21 cellular contexts compared by ENCODE assay signal in genomic region chr1:98406346-98407088, GRCh38.
DNase-seq lines count a peak whose midpoint lies in the region; TF ChIP-seq lines count a peak whose summit lies in the region.
"Had no signal": no experiment of that assay in that cellular context is flagged by ENCODE, and none has a peak within 500 bp of the region (broad histone marks: within the 10 kb centered on the region; RNA-seq: fewer than 3 reads in every experiment).

No MANE protein-coding gene starts in this region.

- peak overlapping the region; percentile 17 for H3K9ac ChIP-seq in skeletal muscle satellite cell (ENCODE audit: low read depth, low read length)
- H3K9ac ChIP-seq in mesendoderm (ENCODE audit: low read length): no peak overlapping the region

- H3K9me3 ChIP-seq in WERI-Rb-1 (ENCODE audit: severe bottlenecking): no peaks in the 10 kb centered on the region
- no peaks in the 10 kb centered on the region for H3K9me3 ChIP-seq in skeletal muscle satellite cell (replicated peaks; ENCODE audit: low read length)
- H3K9me3 ChIP-seq: gastrocnemius medialis had no signal

- H3K27me3 ChIP-seq in WERI-Rb-1 (ENCODE audit: insufficient read depth, low read depth, severe bottlenecking): no peaks in the 10 kb centered on the region
- H3K27me3 ChIP-seq in skeletal muscle satellite cell (ENCODE audit: control insufficient read depth, insufficient read depth, low read length): no peaks in the 10 kb centered on the region
- no peaks in the 10 kb centered on the region for H3K27me3 ChIP-seq in mesendoderm (ENCODE audit: insufficient read depth, low read length, poor library complexity)
- H3K27me3 ChIP-seq: gastrocnemius medialis had no signal

- H3K36me3 Mint-ChIP-seq in activated CD4-positive, alpha-beta memory T cell treated with anti-CD3 and anti-CD28 coated beads, Interleukin-2, amount 10 ng/mL, durations not matched to agents 7 days and 5 days (ENCODE audit: low read depth): no peaks in the 10 kb centered on the region
- H3K36me3 Mint-ChIP-seq in activated CD4-positive, alpha-beta memory T cell treated with anti-CD3 and anti-CD28 coated beads for 36 hours: no peaks in the 10 kb centered on the region
- H3K36me3 Mint-ChIP-seq: activated naive CD8-positive, alpha-beta T cell; memory B cell; naive thymus-derived CD4-positive, alpha-beta T cell had no signal

- POLR2A ChIA-PET in activated CD4-positive, alpha-beta memory T cell treated with anti-CD3 and anti-CD28 coated beads, Interleukin-2, amount 10 ng/mL, durations not matched to agents 7 days and 5 days (lab: Charles Lee): interaction anchor here (1.0 to 2.0 kb wide), 4 partner anchors 9 to 486 kb away, joined by 3 to 10 read pairs (median 4); partner anchors contain the start of gene DPYD
- POLR2A ChIA-PET in activated CD4-positive, alpha-beta memory T cell treated with anti-CD3 and anti-CD28 coated beads for 36 hours (lab: Charles Lee): no interaction called here

- H2BK15ac ChIP-seq in mesendoderm (replicated peaks; ENCODE audit: low read depth): no peak overlapping the region

- no peak overlapping the region for H3K23ac ChIP-seq in mesendoderm (ENCODE audit: low read length)

- H3K18ac ChIP-seq in mesendoderm (ENCODE audit: low read length): no peak overlapping the region

- no peaks in the 10 kb centered on the region for H3K79me2 ChIP-seq in mesendoderm (ENCODE audit: control insufficient read depth, insufficient read depth, low read length)

- H2AK5ac ChIP-seq in mesendoderm (ENCODE audit: low read length): no peak overlapping the region

- peaks cover 16% of the 10 kb centered on the region for H3K4me1 ChIP-seq in skeletal muscle satellite cell (ENCODE audit: control insufficient read depth, insufficient read depth, low read length)
- no peaks in the 10 kb centered on the region for H3K4me1 ChIP-seq in mesendoderm (ENCODE audit: control insufficient read depth, low read depth, low read length)

- H3K4me1 Mint-ChIP-seq in activated CD4-positive, alpha-beta memory T cell treated with anti-CD3 and anti-CD28 coated beads, Interleukin-2, amount 10 ng/mL, durations not matched to agents 7 days and 5 days: peaks cover 49% of the 10 kb centered on the region
- H3K4me1 Mint-ChIP-seq in activated CD4-positive, alpha-beta memory T cell treated with anti-CD3 and anti-CD28 coated beads for 36 hours (ENCODE audit: low read depth): peaks cover 8% of the 10 kb centered on the region
- H3K4me1 Mint-ChIP-seq: H9, memory B cell had no signal

- intact Hi-C loops in activated CD4-positive, alpha-beta memory T cell treated with anti-CD3 and anti-CD28 coated beads for 36 hours (cut with micrococcal nuclease): no loop called here
- intact Hi-C loops in posterior vena cava (cut with DNase I): no loop called here

- no peak overlapping the region for H2BK120ac ChIP-seq in mesendoderm (ENCODE audit: low read depth, low read length)

- WGBS in mesendoderm (ENCODE audit: extremely low coverage, insufficient coverage, low lambda C conversion rate): no CpG with 5 or more reads among the region's 1 CpG

- no peak overlapping the region for H4K5ac ChIP-seq in mesendoderm (ENCODE audit: low read length)

- no peaks in the 10 kb centered on the region for H3K27me3 Mint-ChIP-seq in activated CD4-positive, alpha-beta memory T cell treated with anti-CD3 and anti-CD28 coated beads, Interleukin-2, amount 10 ng/mL, durations not matched to agents 7 days and 5 days
- no peaks in the 10 kb centered on the region for H3K27me3 Mint-ChIP-seq in activated CD4-positive, alpha-beta memory T cell treated with anti-CD3 and anti-CD28 coated beads for 36 hours
- H3K27me3 Mint-ChIP-seq: activated naive CD8-positive, alpha-beta T cell; memory B cell; naive thymus-derived CD4-positive, alpha-beta T cell had no signal

- no peak for DNase-seq in activated CD4-positive, alpha-beta memory T cell treated with anti-CD3 and anti-CD28 coated beads, Interleukin-2, amount 10 ng/mL, durations not matched to agents 7 days and 5 days
- DNase-seq in activated CD4-positive, alpha-beta memory T cell treated with anti-CD3 and anti-CD28 coated beads for 36 hours: no peak
- peak; percentile 16 to 66 for DNase-seq in NCI-H524 (lab: John Stamatoyannopoulos, UW)
- DNase-seq in WERI-Rb-1: no peak
- DNase-seq in posterior vena cava (ENCODE audit: low spot score): no peak
- no peak for DNase-seq in mesendoderm
- DNase-seq in AG20443 (ENCODE audit: low spot score): no peak
- DNase-seq: C1 segment of cervical spinal cord; gastrocnemius medialis; H9; kidney glomerular epithelial cell; MV-4-11; naive thymus-derived CD4-positive, alpha-beta T cell; NCI-H2029; NCI-H510A; posterior cingulate gyrus; SHP77 treated with DMSO at 0.1 percent for 48 hours; stimulated activated CD4-positive, alpha-beta T cell treated with anti-CD3 and anti-CD28 coated beads, Interleukin-2, amount 100 ng/mL, for 48 hours had no signal

- H3K4me3 ChIP-seq in WERI-Rb-1 (ENCODE audit: low read depth, low read length) (no peak overlapping the region), skeletal muscle satellite cell (ENCODE audit: low read length) (no peak overlapping the region), mesendoderm (ENCODE audit: low read length) (no peak overlapping the region)
- H3K4me3 ChIP-seq: gastrocnemius medialis had no signal

- H3K56ac ChIP-seq in mesendoderm (ENCODE audit: low read length): no peak overlapping the region

- CTCF ChIA-PET in activated CD4-positive, alpha-beta memory T cell treated with anti-CD3 and anti-CD28 coated beads, Interleukin-2, amount 10 ng/mL, durations not matched to agents 7 days and 5 days (lab: Charles Lee): interaction anchor here (1.2 to 2.2 kb wide), 2 partner anchors 19 to 46 kb away, joined by 3 to 8 read pairs; no protein-coding TSS in a partner anchor
- CTCF ChIA-PET in activated CD4-positive, alpha-beta memory T cell treated with anti-CD3 and anti-CD28 coated beads for 36 hours (lab: Charles Lee): no interaction called here

- no peak overlapping the region for H3K4ac ChIP-seq in mesendoderm (ENCODE audit: low read depth, low read length)

- TF ChIP-seq CTCF in WERI-Rb-1 (IDR thresholded peaks at IDR 0.05; ENCODE audit: low read depth, low read length): no peak

- H3K9me3 Mint-ChIP-seq in activated CD4-positive, alpha-beta memory T cell treated with anti-CD3 and anti-CD28 coated beads, Interleukin-2, amount 10 ng/mL, durations not matched to agents 7 days and 5 days: no peaks in the 10 kb centered on the region
- no peaks in the 10 kb centered on the region for H3K9me3 Mint-ChIP-seq in activated CD4-positive, alpha-beta memory T cell treated with anti-CD3 and anti-CD28 coated beads for 36 hours
- H3K9me3 Mint-ChIP-seq: H9, memory B cell had no signal

- no peak overlapping the region for H3K4me3 Mint-ChIP-seq in activated CD4-positive, alpha-beta memory T cell treated with anti-CD3 and anti-CD28 coated beads, Interleukin-2, amount 10 ng/mL, durations not matched to agents 7 days and 5 days
- H3K4me3 Mint-ChIP-seq in activated CD4-positive, alpha-beta memory T cell treated with anti-CD3 and anti-CD28 coated beads for 36 hours: no peak overlapping the region
- H3K4me3 Mint-ChIP-seq: activated naive CD8-positive, alpha-beta T cell; H9; memory B cell had no signal

- H3K4me2 ChIP-seq in skeletal muscle satellite cell (ENCODE audit: low read length) (no peak overlapping the region), mesendoderm (ENCODE audit: low read length) (no peak overlapping the region)

- H3K36me3 ChIP-seq in WERI-Rb-1 (no peaks in the 10 kb centered on the region), skeletal muscle satellite cell (ENCODE audit: insufficient read depth, low read length) (no peaks in the 10 kb centered on the region), mesendoderm (ENCODE audit: control insufficient read depth, insufficient read depth, low read length) (no peaks in the 10 kb centered on the region)
- H3K36me3 ChIP-seq: gastrocnemius medialis had no signal

- peak overlapping the region; percentile 38 for H3K27ac ChIP-seq in WERI-Rb-1
- no peak overlapping the region for H3K27ac ChIP-seq in mesendoderm (ENCODE audit: low read depth, low read length)
- H3K27ac ChIP-seq: gastrocnemius medialis had no signal

- no peak overlapping the region for H2BK5ac ChIP-seq in mesendoderm (ENCODE audit: low read length)

- peak overlapping the region; percentile 23 for H3K27ac Mint-ChIP-seq in activated CD4-positive, alpha-beta memory T cell treated with anti-CD3 and anti-CD28 coated beads, Interleukin-2, amount 10 ng/mL, durations not matched to agents 7 days and 5 days
- H3K27ac Mint-ChIP-seq in activated CD4-positive, alpha-beta memory T cell treated with anti-CD3 and anti-CD28 coated beads for 36 hours: no peak overlapping the region
- H3K27ac Mint-ChIP-seq: activated naive CD8-positive, alpha-beta T cell; H9; memory B cell had no signal

- no peak overlapping the region for H4K8ac ChIP-seq in mesendoderm (ENCODE audit: low read depth, low read length)

- H3K79me1 ChIP-seq in mesendoderm (ENCODE audit: low read length): no peaks in the 10 kb centered on the region

Comparison
In these comparisons a context has a peak if more than half of its experiments do, and no peak if none do; other contexts are left out.
1. DNase-seq: peak in NCI-H524 (2 of 2); none in activated CD4-positive, alpha-beta memory T cell treated with anti-CD3 and anti-CD28 coated beads, Interleukin-2, amount 10 ng/mL, durations not matched to agents 7 days and 5 days (single experiment), activated CD4-positive, alpha-beta memory T cell treated with anti-CD3 and anti-CD28 coated beads for 36 hours (single experiment), WERI-Rb-1 (single experiment), posterior vena cava (single experiment), mesendoderm (single experiment) and AG20443 (single experiment).